23 cellular contexts compared by ENCODE assay signal in genomic region chr12:5345534-5345933, GRCh38.
DNase-seq lines count a peak whose midpoint lies in the region; ATAC-seq, FAIRE-seq and TF ChIP-seq lines count a peak whose summit lies in the region.
"Had no signal": no experiment of that assay in that cellular context is flagged by ENCODE, and none has a peak within 500 bp of the region (broad histone marks: within the 10 kb centered on the region; RNA-seq: fewer than 3 reads in every experiment).

No MANE protein-coding gene starts in this region.

- intact Hi-C loops in activated CD4-positive, alpha-beta T cell treated with anti-CD3 and anti-CD28 coated beads, Interleukin-2, amount 10 ng/mL, durations not matched to agents 24 days and 14 days (cut with micrococcal nuclease), result no loop called here

- no peak overlapping the region for H3K27ac Mint-ChIP-seq in activated CD4-positive, alpha-beta T cell treated with anti-CD3 and anti-CD28 coated beads, Interleukin-2, amount 10 ng/mL, durations not matched to agents 24 days and 14 days
- H3K27ac Mint-ChIP-seq: CD4-positive, alpha-beta memory T cell; H9 had no signal

- no peaks in the 10 kb centered on the region for H3K4me1 ChIP-seq in small intestine (ENCODE audit: control insufficient read depth in 2 of 2, insufficient read depth in 1 of 2, low read depth in 1 of 2, low read length in 1 of 2)

- H3K36me3 ChIP-seq in small intestine (ENCODE audit: control insufficient read depth in 2 of 2, insufficient read depth in 2 of 2, low read length in 2 of 2), result no peaks in the 10 kb centered on the region

- no peaks in the 10 kb centered on the region for H3K36me3 Mint-ChIP-seq in activated CD4-positive, alpha-beta T cell treated with anti-CD3 and anti-CD28 coated beads, Interleukin-2, amount 10 ng/mL, durations not matched to agents 24 days and 14 days (ENCODE audit: low read depth)
- H3K36me3 Mint-ChIP-seq: CD4-positive, alpha-beta memory T cell had no signal

- peak; percentile 3 for DNase-seq in activated CD4-positive, alpha-beta T cell treated with anti-CD3 and anti-CD28 coated beads, Interleukin-2, amount 10 ng/mL, durations not matched to agents 24 days and 14 days
- no peak for DNase-seq in activated CD4-positive, alpha-beta T cell treated with anti-CD3 and anti-CD28 coated beads for 48 hours
- peak; percentile 43 for DNase-seq in DMS53 treated with DMSO at 0.1 percent for 48 hours (lab: John Stamatoyannopoulos, UW; ENCODE audit: unreplicated experiment)
- peak; percentile 48 for DNase-seq in epithelial cell of esophagus (ENCODE audit: low read depth)
- peak; percentile 5 for DNase-seq in small intestine
- DNase-seq in AG20443 (ENCODE audit: low spot score), result no peak
- DNase-seq: ACHN; C1 segment of cervical spinal cord; Calu3; CD4-positive, alpha-beta memory T cell; COR-L47; DMS79; EL; GDM1; H9 had no signal

- no peak for ATAC-seq in GM19351 (IDR thresholded peaks at IDR 0.05; ENCODE audit: unreplicated experiment)
- no peak for ATAC-seq in HG02938 (IDR thresholded peaks at IDR 0.05; ENCODE audit: unreplicated experiment)
- ATAC-seq: GM12878, GM23338, HCT116 had no signal

- H3K9me3 Mint-ChIP-seq in activated CD4-positive, alpha-beta T cell treated with anti-CD3 and anti-CD28 coated beads, Interleukin-2, amount 10 ng/mL, durations not matched to agents 24 days and 14 days, result no peaks in the 10 kb centered on the region
- H3K9me3 Mint-ChIP-seq: GM23338, H9 had no signal

- H3K27me3 ChIP-seq in small intestine (ENCODE audit: control insufficient read depth in 2 of 2, insufficient read depth in 2 of 2, low read length in 2 of 2), result no peaks in the 10 kb centered on the region

- no peaks in the 10 kb centered on the region for H3K9me3 ChIP-seq in small intestine (ENCODE audit: control insufficient read depth, low read depth)

- no peak overlapping the region for H3K27ac ChIP-seq in small intestine (ENCODE audit: low read depth in 1 of 2, low read length in 1 of 2)
- H3K27ac ChIP-seq: 22Rv1 had no signal

- no peaks in the 10 kb centered on the region for H3K4me1 Mint-ChIP-seq in activated CD4-positive, alpha-beta T cell treated with anti-CD3 and anti-CD28 coated beads, Interleukin-2, amount 10 ng/mL, durations not matched to agents 24 days and 14 days
- H3K4me1 Mint-ChIP-seq: CD4-positive, alpha-beta memory T cell had no signal

- no peak for FAIRE-seq in small intestine (lab: Jason Lieb, UNC)
- FAIRE-seq: A204.1, GM12878, GM19239 had no signal

- peaks cover 1% of the 10 kb centered on the region for H3K27me3 Mint-ChIP-seq in activated CD4-positive, alpha-beta T cell treated with anti-CD3 and anti-CD28 coated beads, Interleukin-2, amount 10 ng/mL, durations not matched to agents 24 days and 14 days

- H3K4me3 Mint-ChIP-seq in activated CD4-positive, alpha-beta T cell treated with anti-CD3 and anti-CD28 coated beads, Interleukin-2, amount 10 ng/mL, durations not matched to agents 24 days and 14 days, result no peak overlapping the region
- H3K4me3 Mint-ChIP-seq: CD4-positive, alpha-beta memory T cell; GM23338; H9 had no signal

- H3K4me3 ChIP-seq in epithelial cell of esophagus (ENCODE audit: low read length), result no peak overlapping the region
- no peak overlapping the region for H3K4me3 ChIP-seq in small intestine (ENCODE audit: low read depth in 1 of 2, low read length in 2 of 2)
- H3K4me3 ChIP-seq: GM12878, GM23338 had no signal

- no peak for TF ChIP-seq CTCF in epithelial cell of esophagus (IDR thresholded peaks at IDR 0.05; ENCODE audit: insufficient read depth, low read depth, low read length, missing control alignments)

Comparison
In these comparisons a context has a peak if more than half of its experiments do, and no peak if none do; other contexts are left out.
1. DNase-seq: peak in activated CD4-positive, alpha-beta T cell treated with anti-CD3 and anti-CD28 coated beads, Interleukin-2, amount 10 ng/mL, durations not matched to agents 24 days and 14 days (single experiment), DMS53 treated with DMSO at 0.1 percent for 48 hours (single experiment), epithelial cell of esophagus (single experiment) and small intestine (single experiment); none in activated CD4-positive, alpha-beta T cell treated with anti-CD3 and anti-CD28 coated beads for 48 hours (single experiment) and AG20443 (single experiment).